1 cellular context compared by ENCODE assay signal in the genomic region with DNA sequence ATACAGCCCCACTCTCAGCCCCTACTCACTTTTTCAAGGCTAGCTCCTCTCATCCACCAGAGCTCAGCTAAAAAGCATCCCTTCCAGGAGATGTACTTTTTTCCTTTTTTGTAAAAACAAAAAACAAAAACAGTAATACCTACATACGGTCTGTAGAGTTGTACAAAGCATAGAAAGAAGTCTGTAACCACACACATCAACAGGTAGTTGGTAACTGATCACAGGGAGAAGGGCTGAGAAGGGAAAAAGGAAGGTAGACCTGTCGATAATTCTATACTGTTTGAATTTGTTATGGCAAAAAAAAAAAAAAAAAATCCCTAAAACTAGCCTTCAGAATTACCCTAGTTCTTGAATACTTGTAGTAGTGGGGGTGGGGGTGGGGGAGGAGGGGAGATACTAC.
TF ChIP-seq lines count a peak whose summit lies in the region.

No MANE protein-coding gene starts in this region.

TF ChIP-seq in GM12878, 131 proteins besides CTCF, POLR2A, EP300 and RAD21:
- TF ChIP-seq SMARCA5 (IDR thresholded peaks at IDR 0.05), result no peak
- no peak for TF ChIP-seq ZNF274 (IDR thresholded peaks at IDR 0.05; ENCODE audit: insufficient read depth, insufficient read length)
- TF ChIP-seq, protein P1, sequence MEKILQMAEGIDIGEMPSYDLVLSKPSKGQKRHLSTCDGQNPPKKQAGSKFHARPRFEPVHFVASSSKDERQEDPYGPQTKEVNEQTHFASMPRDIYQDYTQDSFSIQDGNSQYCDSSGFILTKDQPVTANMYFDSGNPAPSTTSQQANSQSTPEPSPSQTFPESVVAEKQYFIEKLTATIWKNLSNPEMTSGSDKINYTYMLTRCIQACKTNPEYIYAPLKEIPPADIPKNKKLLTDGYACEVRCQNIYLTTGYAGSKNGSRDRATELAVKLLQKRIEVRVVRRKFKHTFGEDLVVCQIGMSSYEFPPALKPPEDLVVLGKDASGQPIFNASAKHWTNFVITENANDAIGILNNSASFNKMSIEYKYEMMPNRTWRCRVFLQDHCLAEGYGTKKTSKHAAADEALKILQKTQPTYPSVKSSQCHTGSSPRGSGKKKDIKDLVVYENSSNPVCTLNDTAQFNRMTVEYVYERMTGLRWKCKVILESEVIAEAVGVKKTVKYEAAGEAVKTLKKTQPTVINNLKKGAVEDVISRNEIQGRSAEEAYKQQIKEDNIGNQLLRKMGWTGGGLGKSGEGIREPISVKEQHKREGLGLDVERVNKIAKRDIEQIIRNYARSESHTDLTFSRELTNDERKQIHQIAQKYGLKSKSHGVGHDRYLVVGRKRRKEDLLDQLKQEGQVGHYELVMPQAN (conservative IDR thresholded peaks at IDR 0.05), result no peak
